Comparison of ENCODE assay signal across 8 cellular contexts in the genomic region with DNA sequence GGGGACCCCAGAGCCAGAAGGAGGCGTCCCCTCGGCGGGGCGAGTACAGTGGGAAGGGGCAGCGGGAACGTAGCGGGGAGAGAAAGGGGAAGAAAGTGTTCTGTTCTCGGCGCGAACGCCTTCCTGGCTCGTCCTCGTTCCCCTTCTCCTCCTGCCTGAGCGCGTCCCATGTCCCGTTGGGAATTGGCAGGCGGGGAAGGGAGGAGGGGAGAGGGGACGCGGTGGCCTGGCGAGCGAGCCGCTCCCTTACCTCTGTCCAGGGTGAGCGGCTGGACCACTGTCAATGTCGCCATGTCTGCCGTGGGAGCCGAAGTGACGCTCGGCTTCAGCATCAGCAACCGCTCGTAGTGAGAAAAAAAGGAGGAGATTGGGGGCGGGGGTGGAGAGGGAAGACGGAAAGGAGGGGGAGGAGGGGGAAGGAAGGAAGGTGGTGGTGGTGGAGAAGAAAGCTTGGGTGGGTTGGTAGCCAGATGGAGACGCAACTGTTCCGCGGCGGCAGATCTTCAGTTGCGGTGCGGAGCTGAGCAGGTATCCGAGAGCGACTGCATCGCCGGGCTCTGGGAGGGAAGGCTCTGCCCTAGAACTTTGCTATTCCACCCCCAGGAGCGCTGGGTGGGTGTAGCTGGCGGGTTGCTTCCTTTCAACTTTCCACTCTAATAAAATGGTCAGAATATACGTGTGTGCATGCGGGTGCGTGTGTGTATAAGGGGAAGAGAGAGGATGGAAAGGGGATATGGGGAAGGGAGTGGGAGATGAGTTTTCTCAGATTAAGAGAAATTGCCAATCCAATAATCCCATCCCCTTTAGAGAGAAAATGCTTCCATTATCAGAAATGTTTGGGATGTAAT. TPM values are rescaled to one million over a fixed set of nuclear protein-coding genes. Genes with fewer than 3 reads are reported as not detected.
DNase-seq lines count a peak whose midpoint lies in the region; ATAC-seq lines count a peak whose summit lies in the region.

Gene LIN7A, minus strand, starts transcription at position 544 of the 848 bp plus-strand sequence. Its CDS starts 212 bp downstream, at position 332.

- peak; percentile 16 for ATAC-seq in GM21576 (IDR thresholded peaks at IDR 0.05; ENCODE audit: unreplicated experiment)

- peak; percentile 72 for DNase-seq in DMS79 treated with DMSO at 0.1 percent for 48 hours (lab: John Stamatoyannopoulos, UW)
- peak; percentile 8 for DNase-seq in M059J (ENCODE audit: low read depth)
- peak; percentile 10 for DNase-seq in amniotic stem cell (lab: John Stamatoyannopoulos, UW)
- peak; percentile 10 to 35 for DNase-seq in hippocampal formation (lab: John Stamatoyannopoulos, UW)
- no peak for DNase-seq in renal cortical epithelial cell (ENCODE audit: low read depth)
- no peak for DNase-seq in activated CD4-positive, alpha-beta T cell treated with anti-CD3 and anti-CD28 coated beads for 4 hours
- DNase-seq in effector CD8-positive, alpha-beta T cell (lab: John Stamatoyannopoulos, UW) = no peak

RNA-seq across cellular contexts. Expression of gene LIN7A, which starts in this region (rescaled TPM):
- 1.3 and 1.9 TPM in 2 replicates for total RNA-seq in M059J (2014; rRNA removed; shearing (Covaris generic))
- total RNA-seq in renal cortical epithelial cell = 3.3 and 11.2 TPM in 2 replicates

Comparison
In these comparisons a context has a peak if more than half of its experiments do, and no peak if none do; other contexts are left out.
1. DNase-seq: peak in DMS79 treated with DMSO at 0.1 percent for 48 hours (single experiment), M059J (single experiment), amniotic stem cell (single experiment) and hippocampal formation (2 of 2); none in renal cortical epithelial cell (single experiment), activated CD4-positive, alpha-beta T cell treated with anti-CD3 and anti-CD28 coated beads for 4 hours (0 of 2) and effector CD8-positive, alpha-beta T cell (single experiment).